In the genomic region with DNA sequence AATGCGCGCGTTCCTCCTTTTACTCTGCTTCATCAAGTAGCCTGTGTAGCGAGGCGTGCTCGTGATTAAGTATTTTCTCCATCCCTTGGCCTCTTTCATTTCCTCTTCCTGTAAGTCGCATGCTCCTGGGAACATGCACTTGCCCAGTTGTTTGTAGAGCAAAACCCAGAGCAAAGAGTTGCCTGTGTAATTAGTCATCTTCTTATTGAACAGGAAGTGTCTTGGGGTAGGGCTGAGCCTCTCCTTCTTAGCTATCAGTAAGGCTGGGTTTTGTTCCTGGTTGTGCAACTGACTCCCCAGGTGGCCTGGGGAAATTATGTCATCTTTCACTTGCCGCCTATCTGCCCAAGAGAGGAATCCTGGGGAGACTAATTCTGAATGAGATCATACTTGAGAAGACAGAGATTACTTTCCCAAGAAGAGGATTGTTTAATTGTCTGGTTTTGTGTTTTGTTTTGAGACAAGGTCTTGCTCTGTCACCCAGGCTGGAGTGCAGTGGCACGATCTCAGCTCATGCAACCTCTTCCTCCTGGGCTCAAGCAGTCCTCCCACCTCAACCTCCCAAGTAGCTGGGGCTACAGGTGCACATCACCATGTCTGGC, we compare ENCODE assay signal across 8 cellular contexts. TPM values are rescaled to one million over a fixed set of nuclear protein-coding genes. Genes with fewer than 3 reads are reported as not detected.
DNase-seq lines count a peak whose midpoint lies in the region; ATAC-seq, FAIRE-seq and TF ChIP-seq lines count a peak whose summit lies in the region.

No MANE protein-coding gene starts in this region.

- peaks cover 94% of the 10 kb centered on the region for H3K36me3 Mint-ChIP-seq in Calu3 (ENCODE audit: insufficient read depth, unreplicated experiment)
- no peaks in the 10 kb centered on the region for H3K36me3 Mint-ChIP-seq in dendritic cell treated with granulocyte-macrophage colony-stimulating factor and Interleukin-4, amounts not matched to agents 40 ng/mL and 50 ng/mL, for 4 days (ENCODE audit: low read depth)
- peaks cover 0 to 5% (median 0%) of the 10 kb centered on the region in 5 donors for H3K36me3 Mint-ChIP-seq in naive thymus-derived CD4-positive, alpha-beta T cell

- H3K9me3 ChIP-seq in naive thymus-derived CD4-positive, alpha-beta T cell (ENCODE audit: control insufficient read depth in 2 of 3, low read length in 3 of 3): no peaks in the 10 kb centered on the region

- no peak overlapping the region for H3K27ac ChIP-seq in naive thymus-derived CD4-positive, alpha-beta T cell (ENCODE audit: low read depth, low read length)

- DNase-seq in Calu3 (peak; percentile 92), GM19240 (ENCODE audit: insufficient read length, low spot score) (peak; percentile 65), RPMI8226 (peak; percentile 82), frontal cortex (ENCODE audit: low spot score in 2 of 2) (no peak), DMS114 treated with DMSO at 0.1 percent for 48 hours (lab: John Stamatoyannopoulos, UW; ENCODE audit: unreplicated experiment) (no peak)
- peak in 1 of 9 donors; percentile 28 for DNase-seq in naive thymus-derived CD4-positive, alpha-beta T cell

- TF ChIP-seq CTCF in Calu3 (IDR thresholded peaks at IDR 0.05; ENCODE audit: unreplicated experiment): no peak

- CTCF ChIA-PET in Calu3 (lab: Charles Lee): no interaction called here
- CTCF ChIA-PET in naive thymus-derived CD4-positive, alpha-beta T cell (lab: Charles Lee): no interaction called here

- no peaks in the 10 kb centered on the region for H3K9me3 Mint-ChIP-seq in Calu3 (ENCODE audit: low read depth, unreplicated experiment)
- H3K9me3 Mint-ChIP-seq in dendritic cell treated with granulocyte-macrophage colony-stimulating factor and Interleukin-4, amounts not matched to agents 40 ng/mL and 50 ng/mL, for 4 days: no peaks in the 10 kb centered on the region
- H3K9me3 Mint-ChIP-seq in naive thymus-derived CD4-positive, alpha-beta T cell: peaks cover 0 to 3% (median 0%) of the 10 kb centered on the region in 11 donors

- peak overlapping the region; percentile 51 for H3K4me3 Mint-ChIP-seq in Calu3 (ENCODE audit: low read depth, unreplicated experiment)
- no peak overlapping the region for H3K4me3 Mint-ChIP-seq in dendritic cell treated with granulocyte-macrophage colony-stimulating factor and Interleukin-4, amounts not matched to agents 40 ng/mL and 50 ng/mL, for 4 days
- peak overlapping the region in 3 of 10 donors; percentile 14 to 71 (median 39) for H3K4me3 Mint-ChIP-seq in naive thymus-derived CD4-positive, alpha-beta T cell

- no peaks in the 10 kb centered on the region for H3K36me3 ChIP-seq in naive thymus-derived CD4-positive, alpha-beta T cell (ENCODE audit: control insufficient read depth in 2 of 3, insufficient read depth in 3 of 3, low read length in 3 of 3)

- ATAC-seq in HG03139 (IDR thresholded peaks at IDR 0.05; ENCODE audit: unreplicated experiment): peak; percentile 98
- peak; percentile 90 for ATAC-seq in naive thymus-derived CD4-positive, alpha-beta T cell

- H3K27me3 ChIP-seq in naive thymus-derived CD4-positive, alpha-beta T cell (ENCODE audit: control insufficient read depth in 2 of 2, insufficient read depth in 2 of 2, low read length in 2 of 2): no peaks in the 10 kb centered on the region

- intact Hi-C loops in Calu3 (cut with micrococcal nuclease; ENCODE audit: unreplicated experiment): no loop called here
- intact Hi-C loops in dendritic cell treated with granulocyte-macrophage colony-stimulating factor and Interleukin-4, amounts not matched to agents 40 ng/mL and 50 ng/mL, for 4 days (cut with micrococcal nuclease): no loop called here
- intact Hi-C loops in naive thymus-derived CD4-positive, alpha-beta T cell (cut with micrococcal nuclease): no loop called here

- BruUV-seq in Calu3 (replicated peaks; lab: Mats Ljungman, UMichigan): no TSS peak

- peak overlapping the region; percentile 99 for H3K27ac Mint-ChIP-seq in Calu3 (ENCODE audit: unreplicated experiment)
- peak overlapping the region; percentile 72 for H3K27ac Mint-ChIP-seq in dendritic cell treated with granulocyte-macrophage colony-stimulating factor and Interleukin-4, amounts not matched to agents 40 ng/mL and 50 ng/mL, for 4 days
- peak overlapping the region in 6 of 9 donors; percentile 20 to 80 (median 60) for H3K27ac Mint-ChIP-seq in naive thymus-derived CD4-positive, alpha-beta T cell

- POLR2A ChIA-PET in naive thymus-derived CD4-positive, alpha-beta T cell (lab: Charles Lee): no interaction called here

- peaks cover 73% of the 10 kb centered on the region for H3K4me1 Mint-ChIP-seq in Calu3 (ENCODE audit: low read depth, unreplicated experiment)
- H3K4me1 Mint-ChIP-seq in dendritic cell treated with granulocyte-macrophage colony-stimulating factor and Interleukin-4, amounts not matched to agents 40 ng/mL and 50 ng/mL, for 4 days (ENCODE audit: low read depth): peaks cover 12% of the 10 kb centered on the region
- peaks cover 5 to 13% (median 7%) of the 10 kb centered on the region in 7 donors for H3K4me1 Mint-ChIP-seq in naive thymus-derived CD4-positive, alpha-beta T cell

- H3K4me3 ChIP-seq in naive thymus-derived CD4-positive, alpha-beta T cell (ENCODE audit: low read length): no peak overlapping the region

- no peaks in the 10 kb centered on the region for H3K4me1 ChIP-seq in naive thymus-derived CD4-positive, alpha-beta T cell (ENCODE audit: control insufficient read depth in 2 of 2, insufficient read depth in 2 of 2, low read length in 2 of 2)

- no peak for FAIRE-seq in frontal cortex (lab: Jason Lieb, UNC)

- no peaks in the 10 kb centered on the region for H3K27me3 Mint-ChIP-seq in Calu3 (ENCODE audit: unreplicated experiment)
- peaks cover 7% of the 10 kb centered on the region for H3K27me3 Mint-ChIP-seq in dendritic cell treated with granulocyte-macrophage colony-stimulating factor and Interleukin-4, amounts not matched to agents 40 ng/mL and 50 ng/mL, for 4 days
- H3K27me3 Mint-ChIP-seq in naive thymus-derived CD4-positive, alpha-beta T cell: peaks cover 0 to 6% (median under 1%) of the 10 kb centered on the region in 5 donors

RNA-seq across cellular contexts. Expression of gene LIPH, which starts 14.9 kb away (rescaled TPM):
- total RNA-seq in Calu3 (2022): 159 and 213 TPM in 2 replicates
- not detected for total RNA-seq in naive thymus-derived CD4-positive, alpha-beta T cell
- not detected for polyA plus RNA-seq in naive thymus-derived CD4-positive, alpha-beta T cell
- total RNA-seq in frontal cortex: not detected

RNA-seq across cellular contexts. Expression of gene TMEM41A, which starts 38.6 kb away (rescaled TPM):
- 53.6 and 57.5 TPM in 2 replicates for total RNA-seq in Calu3 (2022)
- total RNA-seq in naive thymus-derived CD4-positive, alpha-beta T cell: 10 to 100 TPM; 23.7 to 30.5 (median 29.1) TPM
- 10 to 100 TPM; 20.4 to 29.3 TPM for polyA plus RNA-seq in naive thymus-derived CD4-positive, alpha-beta T cell
- 10.2 TPM for total RNA-seq in frontal cortex

RNA-seq across cellular contexts. Expression of gene SENP2, which starts 48.6 kb away (rescaled TPM):
- total RNA-seq in Calu3 (2022) (75.1 and 87.1 TPM in 2 replicates), frontal cortex (35.9 TPM)
- total RNA-seq in naive thymus-derived CD4-positive, alpha-beta T cell: 10 to 100 TPM; 30.0 to 59.2 (median 47.3) TPM
- 10 to 100 TPM; 11.0 to 19.4 TPM for polyA plus RNA-seq in naive thymus-derived CD4-positive, alpha-beta T cell

Comparison
In these comparisons a context has a peak if more than half of its experiments do, and no peak if none do; other contexts are left out.
1. DNase-seq: peak in Calu3 (single experiment), GM19240 (single experiment) and RPMI8226 (single experiment); none in frontal cortex (0 of 2) and DMS114 treated with DMSO at 0.1 percent for 48 hours (single experiment).
2. RNA of gene LIPH, which starts 14.9 kb away (total RNA-seq): 159 to 213 TPM in Calu3; not detected in naive thymus-derived CD4-positive, alpha-beta T cell and not detected in frontal cortex (single experiment); every median in the first group is over 100 times any median in the second.
3. Peak in every context shown above with its lines, with median percentiles within 50 percentile points of each other: H3K27ac Mint-ChIP-seq.